8 cellular contexts compared by ENCODE assay signal in the genomic region with DNA sequence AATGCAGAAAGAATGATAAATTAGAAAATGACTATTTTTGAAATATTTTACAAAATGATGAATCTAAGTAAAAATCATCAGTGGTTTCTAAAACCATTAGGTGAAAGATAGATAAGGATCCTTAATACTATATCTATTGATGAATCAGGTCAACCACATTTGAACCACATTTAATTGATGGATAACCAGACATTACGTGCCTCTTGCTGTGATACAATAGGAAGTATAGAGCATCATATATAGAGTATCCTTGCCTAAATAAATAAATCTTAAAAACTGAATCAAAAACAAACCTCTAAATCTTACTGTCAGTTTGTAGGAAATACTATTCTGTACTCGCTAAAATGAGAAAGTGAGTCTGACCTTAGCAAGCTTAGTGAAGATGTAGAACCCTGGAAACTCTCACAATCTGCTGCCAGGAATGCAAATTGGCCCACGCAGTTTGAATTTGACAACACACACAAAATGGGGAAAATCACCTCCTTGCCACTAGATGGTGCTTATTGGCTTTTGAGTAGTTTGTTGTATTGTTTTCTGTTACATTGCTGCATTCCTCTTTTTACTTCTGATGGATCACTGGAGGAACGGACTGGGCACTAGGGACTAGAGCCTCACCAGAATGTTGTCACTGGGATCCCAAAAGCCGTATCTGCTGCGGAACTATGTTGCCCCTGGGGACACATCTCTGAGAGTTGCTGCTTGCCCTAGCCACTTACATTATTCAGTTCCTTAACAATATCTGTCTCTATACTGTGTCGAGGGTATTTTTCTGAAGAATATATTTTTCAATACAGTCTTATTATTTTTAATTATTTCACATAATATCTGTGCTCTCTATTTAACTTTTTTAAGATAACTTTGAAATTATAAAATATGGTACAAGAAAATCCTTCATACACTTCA. TPM values are rescaled to one million over a fixed set of nuclear protein-coding genes. Genes with fewer than 3 reads are reported as not detected.
DNase-seq lines count a peak whose midpoint lies in the region; ATAC-seq and TF ChIP-seq lines count a peak whose summit lies in the region.

No MANE protein-coding gene starts in this region.

- ATAC-seq in GM18502 (IDR thresholded peaks at IDR 0.05; ENCODE audit: poor library complexity, unreplicated experiment): peak; percentile 87
- ATAC-seq in HG02884 (IDR thresholded peaks at IDR 0.05; ENCODE audit: unreplicated experiment): peak; percentile 84
- ATAC-seq in activated B cell treated with CpG ODN at 0.5 μM for 24 hours (ENCODE audit: low read depth): peak; percentile 28
- ATAC-seq in sciatic nerve: peak; percentile 24
- ATAC-seq in activated CD4-positive, CD25-positive, alpha-beta regulatory T cell treated with anti-CD3 and anti-CD28 coated beads, Interleukin-2, amount 50 U/mL, for 24 hours: no peak

- no peak overlapping the region for H3K27ac Mint-ChIP-seq in CD4-positive, alpha-beta memory T cell
- no peak overlapping the region for H3K27ac Mint-ChIP-seq in activated B cell treated with CpG ODN at 0.5 μM for 24 hours

- H3K9me3 ChIP-seq in CD4-positive, alpha-beta memory T cell (ENCODE audit: control insufficient read depth in 1 of 2, low read length in 2 of 2): no peaks in the 10 kb centered on the region

- intact Hi-C loops in CD4-positive, alpha-beta memory T cell (cut with micrococcal nuclease): loop anchor here (1.0 to 5.0 kb wide), 4 partner anchors 24 to 647 kb away; no protein-coding TSS in a partner anchor
- intact Hi-C loops in activated B cell treated with CpG ODN at 0.5 μM for 24 hours (cut with micrococcal nuclease): loop anchor here (2.0 to 5.0 kb wide), 2 partner anchors 181 to 647 kb away; no protein-coding TSS in a partner anchor
- intact Hi-C loops in sciatic nerve (cut with DNase I): no loop called here

- H3K27me3 Mint-ChIP-seq in CD4-positive, alpha-beta memory T cell: no peaks in the 10 kb centered on the region
- H3K27me3 Mint-ChIP-seq in activated B cell treated with CpG ODN at 0.5 μM for 24 hours: no peaks in the 10 kb centered on the region

- CTCF ChIA-PET in CD4-positive, alpha-beta memory T cell (lab: Charles Lee; ENCODE audit: partially characterized antibody): interaction anchor here (0.9 to 1.4 kb wide), 4 partner anchors 13 to 230 kb away, joined by 3 read pairs; no protein-coding TSS in a partner anchor
- CTCF ChIA-PET in activated B cell treated with CpG ODN at 0.5 μM for 24 hours (lab: Charles Lee): no interaction called here

- H3K4me3 Mint-ChIP-seq in CD4-positive, alpha-beta memory T cell: no peak overlapping the region
- H3K4me3 Mint-ChIP-seq in activated B cell treated with CpG ODN at 0.5 μM for 24 hours: no peak overlapping the region

- no peak overlapping the region for H3K4me3 ChIP-seq in CD4-positive, alpha-beta memory T cell (ENCODE audit: low read length in 2 of 2)
- no peak overlapping the region for H3K4me3 ChIP-seq in foreskin fibroblast (ENCODE audit: low read depth in 1 of 2, low read length in 2 of 2)

- TF ChIP-seq CTCF in activated B cell treated with CpG ODN at 0.5 μM for 24 hours (IDR thresholded peaks at IDR 0.05): no peak
- peak; percentile 68 for TF ChIP-seq CTCF in foreskin fibroblast (IDR thresholded peaks at IDR 0.05; ENCODE audit: low read depth, low read length)

- no peaks in the 10 kb centered on the region for H3K27me3 ChIP-seq in CD4-positive, alpha-beta memory T cell (ENCODE audit: insufficient read depth, low read length)

- H3K9me3 Mint-ChIP-seq in CD4-positive, alpha-beta memory T cell: no peaks in the 10 kb centered on the region
- H3K9me3 Mint-ChIP-seq in activated B cell treated with CpG ODN at 0.5 μM for 24 hours: no peaks in the 10 kb centered on the region

- H3K36me3 Mint-ChIP-seq in CD4-positive, alpha-beta memory T cell: no peaks in the 10 kb centered on the region
- no peaks in the 10 kb centered on the region for H3K36me3 Mint-ChIP-seq in activated B cell treated with CpG ODN at 0.5 μM for 24 hours (ENCODE audit: low read depth)

- DNase-seq in CD4-positive, alpha-beta memory T cell: peak; percentile 36 to 43 (median 41)
- DNase-seq in NCI-H2107 (lab: John Stamatoyannopoulos, UW): peak; percentile 0
- no peak for DNase-seq in activated B cell treated with CpG ODN at 0.5 μM for 24 hours
- DNase-seq in foreskin fibroblast: peak; percentile 52 to 78
- no peak for DNase-seq in sciatic nerve (ENCODE audit: low spot score)

- no peak overlapping the region for H3K27ac ChIP-seq in CD4-positive, alpha-beta memory T cell (ENCODE audit: low read depth, low read length)

- H3K36me3 ChIP-seq in CD4-positive, alpha-beta memory T cell (ENCODE audit: insufficient read depth, low read length): no peaks in the 10 kb centered on the region

- POLR2A ChIA-PET in CD4-positive, alpha-beta memory T cell (lab: Charles Lee; ENCODE audit: partially characterized antibody): no interaction called here
- POLR2A ChIA-PET in activated B cell treated with CpG ODN at 0.5 μM for 24 hours (lab: Charles Lee): no interaction called here

- no peaks in the 10 kb centered on the region for H3K4me1 ChIP-seq in CD4-positive, alpha-beta memory T cell (ENCODE audit: insufficient read depth, low read length)

- H3K4me1 Mint-ChIP-seq in CD4-positive, alpha-beta memory T cell: no peaks in the 10 kb centered on the region
- no peaks in the 10 kb centered on the region for H3K4me1 Mint-ChIP-seq in activated B cell treated with CpG ODN at 0.5 μM for 24 hours

RNA-seq across cellular contexts. Expression of gene SLAIN2, which starts 25.4 kb away (rescaled TPM):
- 10 to 100 TPM; 84.4 to 87.5 TPM for total RNA-seq in CD4-positive, alpha-beta memory T cell
- polyA plus RNA-seq in CD4-positive, alpha-beta memory T cell: 10 to 100 TPM; 24.2 to 27.1 TPM
- total RNA-seq in activated B cell treated with CpG ODN at 0.5 μM for 24 hours (50.8 and 62.1 TPM in 2 replicates), sciatic nerve (103 TPM)

RNA-seq across cellular contexts. Expression of gene TEC, which starts 46.3 kb away (rescaled TPM):
- total RNA-seq in CD4-positive, alpha-beta memory T cell: 1 to 10 TPM; 3.7 to 4.2 TPM
- polyA plus RNA-seq in CD4-positive, alpha-beta memory T cell: under 1 TPM; 0.87 to 0.89 TPM
- total RNA-seq in activated B cell treated with CpG ODN at 0.5 μM for 24 hours (8.7 and 8.8 TPM in 2 replicates), sciatic nerve (5.3 TPM)

Comparison
In these comparisons a context has a peak if more than half of its experiments do, and no peak if none do; other contexts are left out.
1. DNase-seq: peak in CD4-positive, alpha-beta memory T cell (5 of 5), NCI-H2107 (single experiment) and foreskin fibroblast (2 of 2); none in activated B cell treated with CpG ODN at 0.5 μM for 24 hours (single experiment) and sciatic nerve (single experiment).
2. ATAC-seq: peak in GM18502 (single experiment), HG02884 (single experiment), activated B cell treated with CpG ODN at 0.5 μM for 24 hours (single experiment) and sciatic nerve (single experiment); none in activated CD4-positive, CD25-positive, alpha-beta regulatory T cell treated with anti-CD3 and anti-CD28 coated beads, Interleukin-2, amount 50 U/mL, for 24 hours (0 of 2).